9 cellular contexts compared by ENCODE assay signal in the genomic region with DNA sequence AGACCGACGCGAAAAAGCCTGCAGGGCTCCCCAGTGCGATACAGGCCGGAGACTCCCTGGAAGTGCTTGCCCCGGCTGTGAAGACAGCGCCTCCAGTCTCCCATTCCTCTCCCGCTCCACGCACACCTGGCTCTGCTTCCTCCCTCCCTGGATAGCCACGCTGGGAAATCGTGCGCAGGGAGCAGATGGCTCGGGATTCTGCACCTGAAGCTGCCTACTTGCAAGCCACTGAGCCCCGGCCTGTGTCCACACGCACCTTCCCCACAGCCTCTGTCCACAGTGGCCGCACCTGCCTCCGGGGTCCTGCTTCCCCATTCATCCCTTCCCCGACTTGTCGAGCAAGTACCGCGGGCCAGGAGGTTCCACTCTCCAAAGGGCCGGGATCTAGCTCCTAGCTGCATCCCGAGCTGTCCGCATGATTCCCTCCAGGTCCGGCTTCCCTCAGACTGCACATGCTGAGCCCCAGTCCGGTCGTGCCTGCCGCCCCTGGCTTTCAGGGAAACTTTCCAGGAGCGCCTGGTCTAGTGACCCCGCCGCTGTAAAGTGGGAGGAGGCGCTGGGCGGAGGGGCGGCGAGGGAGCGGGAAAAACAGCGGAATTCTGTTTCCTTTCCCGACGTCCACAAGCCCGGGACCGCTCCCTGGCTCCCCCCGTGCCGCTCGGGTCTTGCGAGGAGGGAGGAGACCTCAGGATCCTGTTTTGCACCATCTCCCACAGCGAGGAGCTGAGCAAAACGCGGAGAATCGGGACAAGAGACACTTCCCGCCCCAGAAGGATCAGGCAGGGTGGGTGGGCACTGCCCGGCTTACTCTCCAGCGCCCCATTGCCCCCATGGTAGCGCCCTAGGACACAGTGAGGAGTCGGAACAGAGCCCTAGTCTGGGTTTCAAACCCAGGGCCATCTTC. TPM values are rescaled to one million over a fixed set of nuclear protein-coding genes. Genes with fewer than 3 reads are reported as not detected.
DNase-seq lines count a peak whose midpoint lies in the region; ATAC-seq, FAIRE-seq and TF ChIP-seq lines count a peak whose summit lies in the region.
"Had no signal": no experiment of that assay in that cellular context is flagged by ENCODE, and none has a peak within 500 bp of the region (broad histone marks: within the 10 kb centered on the region; RNA-seq: fewer than 3 reads in every experiment).

No MANE protein-coding gene starts in this region.

- peak overlapping the region; percentile 87 for H3K4me2 ChIP-seq in astrocyte (ENCODE audit: low read length)

- 1 to 3% methylated on average over 54 of the region's 54 CpGs for WGBS in sigmoid colon, 2 donors

- peaks cover 27% of the 10 kb centered on the region for H3K4me1 ChIP-seq in astrocyte (ENCODE audit: insufficient read depth, low read length)
- H3K4me1 ChIP-seq in iPS-18a (ENCODE audit: control insufficient read depth, low read depth, low read length): peaks cover 49% of the 10 kb centered on the region
- peaks cover 6 to 45% (median 28%) of the 10 kb centered on the region in 4 donors for H3K4me1 ChIP-seq in sigmoid colon

- no peak for FAIRE-seq in astrocyte (lab: Jason Lieb, UNC)

- no peaks in the 10 kb centered on the region for H3K79me2 ChIP-seq in astrocyte (ENCODE audit: insufficient read depth, low read length)

- DNase-seq in NCI-H345 (lab: John Stamatoyannopoulos, UW) (peak; percentile 18), NCI-H345 treated with DMSO at 0.1 percent for 48 hours (lab: John Stamatoyannopoulos, UW; ENCODE audit: unreplicated experiment) (no peak), astrocyte (ENCODE audit: low read depth) (no peak), sigmoid colon (peak; percentile 76), COLO829 (ENCODE audit: low spot score) (no peak)

- peak overlapping the region; percentile 95 for H3K4me3 Mint-ChIP-seq in astrocyte (ENCODE audit: unreplicated experiment)

- no peak for TF ChIP-seq EP300 in sigmoid colon (IDR thresholded peaks at IDR 0.05)

- H3K4me1 Mint-ChIP-seq in astrocyte (ENCODE audit: low read depth, unreplicated experiment): peaks cover 6% of the 10 kb centered on the region

- H4K20me1 ChIP-seq in astrocyte (ENCODE audit: insufficient read depth, low read length): no peaks in the 10 kb centered on the region

- H3K9me3 ChIP-seq in astrocyte (ENCODE audit: insufficient read depth, low read depth, low read length) (no peaks in the 10 kb centered on the region), iPS-18a (ENCODE audit: control insufficient read depth, low read depth, low read length) (no peaks in the 10 kb centered on the region), sigmoid colon (no peaks in the 10 kb centered on the region)

- H3K27ac ChIP-seq in astrocyte (ENCODE audit: low read depth, low read length): no peak overlapping the region
- peak overlapping the region; percentile 37 for H3K27ac ChIP-seq in iPS-18a (ENCODE audit: low read length)
- peak overlapping the region; percentile 80 to 85 (median 82) for H3K27ac ChIP-seq in sigmoid colon

- H2AFZ ChIP-seq in astrocyte (ENCODE audit: low read depth, low read length): peak overlapping the region; percentile 91

- H3K27me3 ChIP-seq in astrocyte (ENCODE audit: insufficient read depth, low read length) (peaks cover 55% of the 10 kb centered on the region), iPS-18a (ENCODE audit: control insufficient read depth, insufficient read depth, low read length) (no peaks in the 10 kb centered on the region), sigmoid colon (no peaks in the 10 kb centered on the region)

- intact Hi-C loops in sigmoid colon (cut with DNase I): loop anchor here (2.0 to 10.0 kb wide), 8 partner anchors 130 to 1162 kb away; no protein-coding TSS in a partner anchor

- H3K36me3 ChIP-seq in astrocyte (ENCODE audit: insufficient read depth, low read length) (no peaks in the 10 kb centered on the region), iPS-18a (ENCODE audit: control insufficient read depth, low read depth, low read length) (peaks cover 10% of the 10 kb centered on the region), sigmoid colon (no peaks in the 10 kb centered on the region)

- H3K9me3 Mint-ChIP-seq in astrocyte (ENCODE audit: unreplicated experiment): no peaks in the 10 kb centered on the region

- H3K27me3 Mint-ChIP-seq in astrocyte (ENCODE audit: low read depth, unreplicated experiment): no peaks in the 10 kb centered on the region

- TF ChIP-seq CTCF in astrocyte (IDR thresholded peaks at IDR 0.05; ENCODE audit: insufficient read depth, low read depth, low read length) (no peak), sigmoid colon (IDR thresholded peaks at IDR 0.05) (peak in 1 of 4 experiments; percentile 9)

- no peak for TF ChIP-seq POLR2A in sigmoid colon (IDR thresholded peaks at IDR 0.05)

- peak overlapping the region; percentile 64 for H3K4me3 ChIP-seq in astrocyte (ENCODE audit: insufficient read depth, low read depth, low read length)
- peak overlapping the region; percentile 80 for H3K4me3 ChIP-seq in iPS-18a (ENCODE audit: low read length)
- H3K4me3 ChIP-seq in sigmoid colon: peak overlapping the region; percentile 79 to 83 (median 82)

- peak overlapping the region; percentile 18 for H3K27ac Mint-ChIP-seq in astrocyte (ENCODE audit: unreplicated experiment)

- H3K36me3 Mint-ChIP-seq in astrocyte (ENCODE audit: low read depth, unreplicated experiment): no peaks in the 10 kb centered on the region

- no peak for ATAC-seq in HG03521 (IDR thresholded peaks at IDR 0.05; ENCODE audit: unreplicated experiment)
- ATAC-seq in GM19463 (IDR thresholded peaks at IDR 0.05; ENCODE audit: unreplicated experiment): no peak

- H3K9ac ChIP-seq in astrocyte (ENCODE audit: low read length) (peak overlapping the region; percentile 12), iPS-18a (ENCODE audit: low read length) (peak overlapping the region; percentile 87)

RNA-seq across cellular contexts. Expression of a gene that starts 2.0 kb away (rescaled TPM):
- total RNA-seq in astrocyte (21.3 and 34.2 TPM in 2 replicates), sigmoid colon (10 to 100 TPM; 25.0 to 55.7 (median 39.5) TPM)
- 10 to 100 TPM in 1 of 3 donors, 1 to 10 TPM in 2; 4.9 to 16.3 (median 8.4) TPM for polyA plus RNA-seq in sigmoid colon
- total RNA-seq: T-helper 2 cell treated with Interferon-gamma antibody and Interleukin-4, amounts not matched to agents 100 ng/mL and 5 ng/mL, for 36 hours had no signal

Comparison
In these comparisons a context has a peak if more than half of its experiments do, and no peak if none do; other contexts are left out.
1. DNase-seq: peak in NCI-H345 (single experiment) and sigmoid colon (single experiment); none in NCI-H345 treated with DMSO at 0.1 percent for 48 hours (single experiment), astrocyte (single experiment) and COLO829 (single experiment).
2. Peak in every context shown above with its lines, with median percentiles within 50 percentile points of each other: H3K4me3 ChIP-seq.